8 cellular contexts compared by ENCODE assay signal in genomic region chr5:168987540-168988300, GRCh38.
DNase-seq lines count a peak whose midpoint lies in the region; ATAC-seq and TF ChIP-seq lines count a peak whose summit lies in the region.

No MANE protein-coding gene starts in this region.

- H3K27me3 Mint-ChIP-seq in CD4-positive, CD25-positive, alpha-beta regulatory T cell, result peaks cover 34% of the 10 kb centered on the region
- peaks cover 6% of the 10 kb centered on the region for H3K27me3 Mint-ChIP-seq in activated naive CD8-positive, alpha-beta T cell treated with anti-CD3 and anti-CD28 coated beads, Interleukin-2, amount 50 U/mL, for 24 hours

- peaks cover 0 to 3% (median 2%) of the 10 kb centered on the region in 4 donors for H3K4me1 Mint-ChIP-seq in CD4-positive, CD25-positive, alpha-beta regulatory T cell
- no peaks in the 10 kb centered on the region for H3K4me1 Mint-ChIP-seq in activated naive CD8-positive, alpha-beta T cell treated with anti-CD3 and anti-CD28 coated beads, Interleukin-2, amount 50 U/mL, for 24 hours

- no peak overlapping the region for H3K27ac Mint-ChIP-seq in CD4-positive, CD25-positive, alpha-beta regulatory T cell
- no peak overlapping the region for H3K27ac Mint-ChIP-seq in activated naive CD8-positive, alpha-beta T cell treated with anti-CD3 and anti-CD28 coated beads, Interleukin-2, amount 50 U/mL, for 24 hours

- no peak overlapping the region for H3K4me3 ChIP-seq in CD4-positive, CD25-positive, alpha-beta regulatory T cell (ENCODE audit: low read depth, low read length)
- H3K4me3 ChIP-seq in SJSA1, result no peak overlapping the region
- no peak overlapping the region for H3K4me3 ChIP-seq in left ventricle myocardium inferior
- H3K4me3 ChIP-seq in retinal pigment epithelial cell (ENCODE audit: low read length), result no peak overlapping the region

- H3K27me3 ChIP-seq in CD4-positive, CD25-positive, alpha-beta regulatory T cell (ENCODE audit: control insufficient read depth, insufficient read depth, low read length), result no peaks in the 10 kb centered on the region
- H3K27me3 ChIP-seq in SJSA1 (replicated peaks) (no peaks in the 10 kb centered on the region), left ventricle myocardium inferior (ENCODE audit: low read depth) (peaks cover 31% of the 10 kb centered on the region)

- no peaks in the 10 kb centered on the region for H3K9me3 ChIP-seq in CD4-positive, CD25-positive, alpha-beta regulatory T cell (ENCODE audit: control insufficient read depth in 2 of 2, low read length in 2 of 2)
- no peaks in the 10 kb centered on the region for H3K9me3 ChIP-seq in SJSA1 (replicated peaks)
- H3K9me3 ChIP-seq in left ventricle myocardium inferior (replicated peaks), result no peaks in the 10 kb centered on the region

- H3K27ac ChIP-seq in CD4-positive, CD25-positive, alpha-beta regulatory T cell (ENCODE audit: insufficient read depth, low read length, poor library complexity, severe bottlenecking), result no peak overlapping the region
- H3K27ac ChIP-seq in SJSA1 (no peak overlapping the region), left ventricle myocardium inferior (replicated peaks) (no peak overlapping the region)

- H3K36me3 ChIP-seq in CD4-positive, CD25-positive, alpha-beta regulatory T cell (ENCODE audit: control insufficient read depth, insufficient read depth, low read length), result no peaks in the 10 kb centered on the region
- no peaks in the 10 kb centered on the region for H3K36me3 ChIP-seq in SJSA1
- H3K36me3 ChIP-seq in left ventricle myocardium inferior, result no peaks in the 10 kb centered on the region

- H3K4me3 Mint-ChIP-seq in CD4-positive, CD25-positive, alpha-beta regulatory T cell, result no peak overlapping the region
- H3K4me3 Mint-ChIP-seq in activated naive CD8-positive, alpha-beta T cell treated with anti-CD3 and anti-CD28 coated beads, Interleukin-2, amount 50 U/mL, for 24 hours, result no peak overlapping the region

- H3K4me1 ChIP-seq in CD4-positive, CD25-positive, alpha-beta regulatory T cell (ENCODE audit: control insufficient read depth, insufficient read depth, low read length, poor library complexity, severe bottlenecking), result peaks cover 3% of the 10 kb centered on the region
- H3K4me1 ChIP-seq in SJSA1 (replicated peaks) (peaks cover 31% of the 10 kb centered on the region), left ventricle myocardium inferior (peaks cover 10% of the 10 kb centered on the region)

- ATAC-seq in CD4-positive, CD25-positive, alpha-beta regulatory T cell (ENCODE audit: low read depth in 2 of 2), result peak in 1 of 2 donors; percentile 47
- peak; percentile 74 for ATAC-seq in GM19372 (IDR thresholded peaks at IDR 0.05; ENCODE audit: low read depth, unreplicated experiment)
- ATAC-seq in activated naive CD8-positive, alpha-beta T cell treated with anti-CD3 and anti-CD28 coated beads, Interleukin-2, amount 50 U/mL, for 24 hours, result no peak

- intact Hi-C loops in left ventricle myocardium inferior (cut with micrococcal nuclease), result loop anchor here (5.0 to 10.0 kb wide), 3 partner anchors 317 to 597 kb away; partner anchors contain the start of genes SLIT3 and SPDL1

- H3K9me3 Mint-ChIP-seq in CD4-positive, CD25-positive, alpha-beta regulatory T cell, result no peaks in the 10 kb centered on the region
- no peaks in the 10 kb centered on the region for H3K9me3 Mint-ChIP-seq in activated naive CD8-positive, alpha-beta T cell treated with anti-CD3 and anti-CD28 coated beads, Interleukin-2, amount 50 U/mL, for 24 hours

- TF ChIP-seq CTCF in left ventricle myocardium inferior (IDR thresholded peaks at IDR 0.05; ENCODE audit: borderline replicate concordance), result peak; percentile 89
- peak; percentile 88 for TF ChIP-seq CTCF in retinal pigment epithelial cell (conservative IDR thresholded peaks at IDR 0.05; ENCODE audit: low read depth, low read length)

- DNase-seq in CD4-positive, CD25-positive, alpha-beta regulatory T cell, result peak; percentile 7 to 48 (median 16)
- DNase-seq in KG1 (lab: John Stamatoyannopoulos, UW), result peak; percentile 22
- peak; percentile 79 to 81 for DNase-seq in SJSA1 (ENCODE audit: low read depth in 1 of 2, low spot score in 2 of 2)
- DNase-seq in activated naive CD8-positive, alpha-beta T cell treated with anti-CD3 and anti-CD28 coated beads, Interleukin-2, amount 50 U/mL, for 24 hours, result peak; percentile 66
- peak; percentile 65 for DNase-seq in left ventricle myocardium inferior
- DNase-seq in retinal pigment epithelial cell (ENCODE audit: low read depth), result no peak
- no peak for DNase-seq in DMS153 treated with DMSO at 0.1 percent for 48 hours (lab: John Stamatoyannopoulos, UW; ENCODE audit: unreplicated experiment)

- H3K36me3 Mint-ChIP-seq in CD4-positive, CD25-positive, alpha-beta regulatory T cell, result no peaks in the 10 kb centered on the region
- no peaks in the 10 kb centered on the region for H3K36me3 Mint-ChIP-seq in activated naive CD8-positive, alpha-beta T cell treated with anti-CD3 and anti-CD28 coated beads, Interleukin-2, amount 50 U/mL, for 24 hours (ENCODE audit: low read depth)

Comparison
In these comparisons a context has a peak if more than half of its experiments do, and no peak if none do; other contexts are left out.
1. DNase-seq: peak in CD4-positive, CD25-positive, alpha-beta regulatory T cell (3 of 3), KG1 (single experiment), SJSA1 (2 of 2), activated naive CD8-positive, alpha-beta T cell treated with anti-CD3 and anti-CD28 coated beads, Interleukin-2, amount 50 U/mL, for 24 hours (single experiment) and left ventricle myocardium inferior (single experiment); none in retinal pigment epithelial cell (single experiment) and DMS153 treated with DMSO at 0.1 percent for 48 hours (single experiment).